Comparison of ENCODE assay signal across 24 cellular contexts in the genomic region with DNA sequence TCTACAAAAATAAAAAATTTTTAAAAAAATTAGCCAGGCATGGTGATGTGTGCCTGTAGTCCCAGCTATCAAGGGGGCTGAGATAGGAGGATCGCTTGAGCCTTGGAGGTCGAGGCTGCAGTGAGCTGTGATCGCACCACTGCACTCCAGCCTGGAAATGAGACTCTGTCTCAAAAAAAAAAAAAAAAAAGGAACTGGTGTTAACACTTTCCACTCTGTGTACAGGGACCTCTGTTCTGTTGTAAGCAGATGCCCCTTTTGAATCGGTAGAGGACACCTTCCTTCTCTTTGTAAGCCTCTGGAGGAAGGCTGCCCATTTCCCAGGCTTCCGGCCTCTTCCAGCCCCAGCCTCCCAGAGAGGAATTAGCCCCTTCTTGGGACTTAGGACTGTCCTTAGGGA. TPM values are rescaled to one million over a fixed set of nuclear protein-coding genes. Genes with fewer than 3 reads are reported as not detected.
DNase-seq lines count a peak whose midpoint lies in the region; ATAC-seq, FAIRE-seq and TF ChIP-seq lines count a peak whose summit lies in the region.
"Had no signal": no experiment of that assay in that cellular context is flagged by ENCODE, and none has a peak within 500 bp of the region (broad histone marks: within the 10 kb centered on the region; RNA-seq: fewer than 3 reads in every experiment).

No MANE protein-coding gene starts in this region.

- peaks cover 8 to 41% (median 22%) of the 10 kb centered on the region in 10 experiments; a peak in 19 of 20 replicates for H3K4me1 ChIP-seq in BLaER1 treated with 17β-estradiol and CSF1 and Interleukin-3, amounts not matched to agents 10 nM and 100 nM
- H3K4me1 ChIP-seq in GM12878 (ENCODE audit: control insufficient read depth, insufficient read depth, low read length) (peaks cover 13% of the 10 kb centered on the region), MM.1S (ENCODE audit: low read length) (no peaks in the 10 kb centered on the region)

- no peak overlapping the region; a peak in 1 of 22 replicates for H3K27ac ChIP-seq in BLaER1 treated with 17β-estradiol and CSF1 and Interleukin-3, amounts not matched to agents 10 nM and 100 nM
- H3K27ac ChIP-seq in GM12878 (ENCODE audit: control insufficient read depth, insufficient read depth), result no peak overlapping the region
- peak overlapping the region; percentile 91 for H3K27ac ChIP-seq in substantia nigra (ENCODE audit: low read depth, low read length, poor library complexity, severe bottlenecking)
- H3K27ac ChIP-seq in MM.1S (ENCODE audit: low read length), result no peak overlapping the region

- H3K27ac Mint-ChIP-seq in glutamatergic neuron (ENCODE audit: unreplicated experiment), result peak overlapping the region; percentile 88
- H3K27ac Mint-ChIP-seq: GM23338, IgD-negative memory B cell had no signal

- H3K36me3 ChIP-seq in BLaER1 treated with 17β-estradiol and CSF1 and Interleukin-3, amounts not matched to agents 10 nM and 100 nM, result no peaks in the 10 kb centered on the region
- H3K36me3 ChIP-seq in GM12878 (ENCODE audit: control insufficient read depth in 2 of 2, insufficient read depth in 2 of 2, low read length in 1 of 2) (no peaks in the 10 kb centered on the region), MM.1S (replicated peaks; ENCODE audit: insufficient read depth, low read length) (no peaks in the 10 kb centered on the region)

- no peaks in the 10 kb centered on the region for H3K9me2 ChIP-seq in MM.1S (replicated peaks; ENCODE audit: insufficient read depth, low read length)

- H2AFZ ChIP-seq in GM12878 (ENCODE audit: control insufficient read depth, low read depth, low read length) (no peak overlapping the region), MM.1S (ENCODE audit: low read length) (no peak overlapping the region)
- H2AFZ ChIP-seq: GM23338 had no signal

- H3K4me3 ChIP-seq in BLaER1 treated with 17β-estradiol and CSF1 and Interleukin-3, amounts not matched to agents 10 nM and 100 nM, result no peak overlapping the region
- H3K4me3 ChIP-seq in GM12878 (no peak overlapping the region), MM.1S (ENCODE audit: low read length) (no peak overlapping the region)
- H3K4me3 ChIP-seq: GM23338 had no signal

- in situ Hi-C loops in GM12878 (cut with MboI), result no loop called here

- peak overlapping the region in 7 of 11 experiments; percentile 4 to 32 (median 13); a peak in 6 of 22 replicates for H3K4me2 ChIP-seq in BLaER1 treated with 17β-estradiol and CSF1 and Interleukin-3, amounts not matched to agents 10 nM and 100 nM
- no peak overlapping the region for H3K4me2 ChIP-seq in GM12878 (ENCODE audit: control insufficient read depth, insufficient read depth)
- no peak overlapping the region for H3K4me2 ChIP-seq in MM.1S (ENCODE audit: low read depth, low read length)
- H3K4me2 ChIP-seq: GM23338 had no signal

- intact Hi-C loops in GM12878 (cut with micrococcal nuclease; ENCODE audit: unreplicated experiment), result no loop called here

- CTCF ChIA-PET in GM12878 (lab: Yijun Ruan, JAX), result interaction anchor here (0.9 to 4.3 kb wide), 2 partner anchors 54 to 64 kb away, joined by 3 to 19 read pairs; no protein-coding TSS in a partner anchor

- no peaks in the 10 kb centered on the region for H3K36me3 Mint-ChIP-seq in glutamatergic neuron (ENCODE audit: unreplicated experiment)
- H3K36me3 Mint-ChIP-seq: CD4-positive, CD25-positive, alpha-beta regulatory T cell; IgD-negative memory B cell had no signal

- no peak for FAIRE-seq in GM12878 (lab: Jason Lieb, UNC)

- ATAC-seq in GM12878, result no peak
- ATAC-seq: GM23338 had no signal

- TF ChIP-seq POLR2A in GM12878 (IDR thresholded peaks at IDR 0.05; ENCODE audit: low read depth, low read length), result no peak

- WGBS in GM12878 (ENCODE audit: insufficient coverage, insufficient replicate concordance, low lambda C conversion rate, missing lambda C conversion rate), result 64% methylated on average over 5 of the region's 5 CpGs

- no peak for TF ChIP-seq RAD21 in GM12878 (IDR thresholded peaks at IDR 0.05; ENCODE audit: insufficient read depth, low read depth, low read length)

- H3K9ac ChIP-seq in BLaER1 treated with 17β-estradiol and CSF1 and Interleukin-3, amounts not matched to agents 10 nM and 100 nM, result no peak overlapping the region
- H3K9ac ChIP-seq in GM12878 (ENCODE audit: control insufficient read depth, insufficient read depth, low read length), result no peak overlapping the region
- no peak overlapping the region for H3K9ac ChIP-seq in MM.1S (ENCODE audit: low read length)

- SMC1A ChIA-PET in GM12878 (lab: Charles Lee; ENCODE audit: uncharacterized antibody, unreplicated experiment), result interaction anchor here (1.2 to 5.9 kb wide), 2 partner anchors 20 to 53 kb away, joined by 3 to 40 read pairs; no protein-coding TSS in a partner anchor

- TF ChIP-seq CTCF in GM12878 (IDR thresholded peaks at IDR 0.05 in 2 of 3, conservative IDR thresholded peaks at IDR 0.05 in 1 of 3; ENCODE audit: control insufficient read depth in 2 of 3, extremely low read depth in 1 of 3, insufficient read depth in 1 of 3, low read depth in 3 of 3, low read length in 3 of 3) (no peak), glutamatergic neuron (IDR thresholded peaks at IDR 0.05; ENCODE audit: partially characterized antibody, unreplicated experiment) (no peak), MM.1S (IDR thresholded peaks at IDR 0.05; ENCODE audit: low read length) (no peak)

- H3K79me2 ChIP-seq in GM12878 (ENCODE audit: control insufficient read depth, insufficient read depth, low read length) (no peaks in the 10 kb centered on the region), MM.1S (ENCODE audit: low read length) (no peaks in the 10 kb centered on the region)

- RAD21 ChIA-PET in GM12878 (lab: Charles Lee; ENCODE audit: unreplicated experiment), result interaction anchor here (4.7 kb wide), 1 partner anchor 53 kb away, joined by 30 read pairs; no protein-coding TSS in a partner anchor

- no peak for TF ChIP-seq EP300 in GM12878 (IDR thresholded peaks at IDR 0.05; ENCODE audit: borderline replicate concordance in 1 of 2, control insufficient read depth in 1 of 2, low read depth in 2 of 2, low read length in 2 of 2)

- H3K9me3 ChIP-seq in BLaER1 treated with 17β-estradiol and CSF1 and Interleukin-3, amounts not matched to agents 10 nM and 100 nM (replicated peaks in 1 of 11), result no peaks in the 10 kb centered on the region
- H3K9me3 ChIP-seq in GM12878 (replicated peaks; ENCODE audit: control insufficient read depth, insufficient read depth, low read length) (no peaks in the 10 kb centered on the region), MM.1S (replicated peaks; ENCODE audit: insufficient read depth, low read length) (no peaks in the 10 kb centered on the region)

- DNase-seq in GM12878 (ENCODE audit: low read depth, low spot score), result no peak
- DNase-seq in glutamatergic neuron, result no peak
- no peak for DNase-seq in substantia nigra (lab: John Stamatoyannopoulos, UW)
- DNase-seq in foreskin melanocyte, result no peak
- no peak for DNase-seq in GM19240 (ENCODE audit: insufficient read length, low spot score)
- no peak for DNase-seq in MM.1S
- no peak for DNase-seq in CD1c-positive myeloid dendritic cell (ENCODE audit: extremely low spot score)
- DNase-seq: AML-193; CD4-positive, CD25-positive, alpha-beta regulatory T cell; DMS79; Karpas-422; NCI-H1694; NCI-H2081 treated with DMSO at 0.1 percent for 48 hours; NCI-H446 treated with DMSO at 0.1 percent for 48 hours; NCI-H526 treated with DMSO at 0.1 percent for 48 hours; OCI-M1; SHP77 had no signal

- POLR2A ChIA-PET in GM12878 (lab: Charles Lee), result interaction anchor here (0.7 to 0.9 kb wide), 2 partner anchors 9 to 11 kb away, joined by 3 read pairs; no protein-coding TSS in a partner anchor

- 0 out of 2 replicates have a peak, but pooled peaks cover 3% of the 10 kb centered on the region for H3F3A ChIP-seq in MM.1S (ENCODE audit: insufficient read depth, low read length)

- no peak overlapping the region for H3K4me3 Mint-ChIP-seq in glutamatergic neuron (ENCODE audit: unreplicated experiment)
- H3K4me3 Mint-ChIP-seq: CD4-positive, CD25-positive, alpha-beta regulatory T cell; GM23338; IgD-negative memory B cell had no signal

- peaks cover 7% of the 10 kb centered on the region for H3K27me3 Mint-ChIP-seq in glutamatergic neuron (ENCODE audit: unreplicated experiment)
- H3K27me3 Mint-ChIP-seq: CD4-positive, CD25-positive, alpha-beta regulatory T cell had no signal

- peaks cover 16% of the 10 kb centered on the region for H3K4me1 Mint-ChIP-seq in glutamatergic neuron (ENCODE audit: low read depth, unreplicated experiment)

- no peaks in the 10 kb centered on the region for H4K20me1 ChIP-seq in BLaER1 treated with 17β-estradiol and CSF1 and Interleukin-3, amounts not matched to agents 10 nM and 100 nM
- H4K20me1 ChIP-seq in GM12878 (ENCODE audit: control insufficient read depth, insufficient read depth) (no peaks in the 10 kb centered on the region), MM.1S (ENCODE audit: insufficient read depth, low read length) (no peaks in the 10 kb centered on the region)

- no TSS peak for BruUV-seq in GM12878 (replicated peaks; lab: Mats Ljungman, UMichigan)

- H3K27me3 ChIP-seq in BLaER1 treated with 17β-estradiol and CSF1 and Interleukin-3, amounts not matched to agents 10 nM and 100 nM, result no peaks in the 10 kb centered on the region
- H3K27me3 ChIP-seq in GM12878 (replicated peaks in 1 of 2; ENCODE audit: control insufficient read depth in 2 of 2, insufficient read depth in 2 of 2, low read length in 1 of 2) (no peaks in the 10 kb centered on the region; a peak in 1 of 4 replicates), MM.1S (replicated peaks; ENCODE audit: insufficient read depth, low read length) (no peaks in the 10 kb centered on the region)

- peaks cover 3% of the 10 kb centered on the region for H3K9me3 Mint-ChIP-seq in glutamatergic neuron (ENCODE audit: unreplicated experiment)
- H3K9me3 Mint-ChIP-seq: CD4-positive, CD25-positive, alpha-beta regulatory T cell; GM23338; IgD-negative memory B cell had no signal

RNA-seq across cellular contexts. Expression of a gene that starts 7.3 kb away (rescaled TPM):
- not detected in 2 replicates for total RNA-seq in GM12878 (2013; cell fraction: nucleolus; rRNA removed)
- not detected in 2 replicates for total RNA-seq in GM12878 (2014; rRNA removed)
- not detected in 2 replicates for total RNA-seq in GM12878 (2014; rRNA removed; fragmentation: Illumina TruSeq; extraction: Trizol)
- not detected in 2 replicates for total RNA-seq in GM12878 (2021)
- not detected for polyA plus RNA-seq in GM12878 (2011; ENCODE audit: low read depth)
- 0.07 TPM in 1 of 2 replicates, not detected in the other for polyA plus RNA-seq in GM12878 (2011; rRNA removed)
- 0.03 and 0.08 TPM in 2 replicates for polyA plus RNA-seq in GM12878 (2011; cell fraction: cytosol; rRNA removed)
- polyA plus RNA-seq in GM12878 (2011; cell fraction: nucleus; rRNA removed), result not detected in 2 replicates
- polyA plus RNA-seq in GM12878 (2012), result not detected in 2 replicates
- not detected in 2 replicates for polyA plus RNA-seq in GM12878 (2014; fragmentation: Illumina TruSeq; extraction: Trizol)
- not detected for polyA plus RNA-seq in GM12878 (2014; fragmentation: Nextera tagmentation; extraction: Ambion mirVana)
- polyA plus RNA-seq in GM12878 (2014; rRNA removed), result not detected in 2 replicates
- polyA plus RNA-seq in GM12878 (2016; fragmentation: Nextera tagmentation; extraction: Ambion mirVana), result not detected
- not detected in 2 replicates for polyA minus RNA-seq in GM12878 (2011; rRNA and poly(A)+ RNA removed)
- not detected in 2 replicates for polyA minus RNA-seq in GM12878 (2011; cell fraction: cytosol; rRNA and poly(A)+ RNA removed)
- polyA minus RNA-seq in GM12878 (2011; cell fraction: nucleus; rRNA and poly(A)+ RNA removed), result not detected in 2 replicates
- total RNA-seq in glutamatergic neuron (ENCODE audit: unreplicated experiment), result not detected
- total RNA-seq: A172; CD4-positive, CD25-positive, alpha-beta regulatory T cell; M059J; RPMI7951 had no signal
- polyA plus RNA-seq: AG04450; CD4-positive, CD25-positive, alpha-beta regulatory T cell; IgD-negative memory B cell had no signal

RNA-seq across cellular contexts. Expression of a gene that starts 8.1 kb away (rescaled TPM):
- 51.4 and 63.5 TPM in 2 replicates for total RNA-seq in GM12878 (2013; cell fraction: nucleolus; rRNA removed)
- total RNA-seq in GM12878 (2014; rRNA removed) (1.7 and 2.0 TPM in 2 replicates), GM12878 (2014; rRNA removed; fragmentation: Illumina TruSeq; extraction: Trizol) (0.58 and 0.64 TPM in 2 replicates), GM12878 (2021) (3.3 and 3.9 TPM in 2 replicates), glutamatergic neuron (ENCODE audit: unreplicated experiment) (11.3 TPM)
- polyA plus RNA-seq in GM12878 (2011; ENCODE audit: low read depth), result 8.0 TPM
- polyA plus RNA-seq in GM12878 (2011; rRNA removed) (1.7 and 3.4 TPM in 2 replicates), GM12878 (2014; fragmentation: Illumina TruSeq; extraction: Trizol) (0.43 and 0.62 TPM in 2 replicates), GM12878 (2014; fragmentation: Nextera tagmentation; extraction: Ambion mirVana) (under 1 TPM; 0.26 to 0.40 TPM), GM12878 (2014; rRNA removed) (2.5 TPM in 2 replicates), GM12878 (2016; fragmentation: Nextera tagmentation; extraction: Ambion mirVana) (1 to 10 TPM; 1.2 to 1.5 TPM)
- polyA plus RNA-seq in GM12878 (2011; cell fraction: cytosol; rRNA removed), result 3.4 and 4.7 TPM in 2 replicates
- polyA plus RNA-seq in GM12878 (2011; cell fraction: nucleus; rRNA removed), result 13.3 and 13.4 TPM in 2 replicates
- polyA plus RNA-seq in GM12878 (2012), result 3.5 and 5.1 TPM in 2 replicates
- 8.3 and 9.2 TPM in 2 replicates for polyA minus RNA-seq in GM12878 (2011; rRNA and poly(A)+ RNA removed)
- 4.4 and 4.5 TPM in 2 replicates for polyA minus RNA-seq in GM12878 (2011; cell fraction: cytosol; rRNA and poly(A)+ RNA removed)
- 2.8 and 8.8 TPM in 2 replicates for polyA minus RNA-seq in GM12878 (2011; cell fraction: nucleus; rRNA and poly(A)+ RNA removed)
- polyA plus RNA-seq: CD4-positive, CD25-positive, alpha-beta regulatory T cell; IgD-negative memory B cell had no signal

RNA-seq across cellular contexts. Expression of a gene that starts 22.9 kb away (rescaled TPM):
- not detected in 2 replicates for total RNA-seq in GM12878 (2013; cell fraction: nucleolus; rRNA removed)
- total RNA-seq in GM12878 (2014; rRNA removed), result not detected in 2 replicates
- total RNA-seq in GM12878 (2014; rRNA removed; fragmentation: Illumina TruSeq; extraction: Trizol), result not detected in 2 replicates
- 0.28 and 1.1 TPM in 2 replicates for total RNA-seq in GM12878 (2021)
- not detected for polyA plus RNA-seq in GM12878 (2011; ENCODE audit: low read depth)
- not detected in 2 replicates for polyA plus RNA-seq in GM12878 (2011; rRNA removed)
- 0.25 TPM in 1 of 2 replicates, not detected in the other for polyA plus RNA-seq in GM12878 (2011; cell fraction: cytosol; rRNA removed)
- 0.06 TPM in 1 of 2 replicates, not detected in the other for polyA plus RNA-seq in GM12878 (2011; cell fraction: nucleus; rRNA removed)
- 0.14 TPM in 2 replicates for polyA plus RNA-seq in GM12878 (2012)
- polyA plus RNA-seq in GM12878 (2014; fragmentation: Illumina TruSeq; extraction: Trizol), result not detected in 2 replicates
- polyA plus RNA-seq in GM12878 (2014; fragmentation: Nextera tagmentation; extraction: Ambion mirVana), result not detected
- polyA plus RNA-seq in GM12878 (2014; rRNA removed), result not detected in 2 replicates
- not detected for polyA plus RNA-seq in GM12878 (2016; fragmentation: Nextera tagmentation; extraction: Ambion mirVana)
- polyA minus RNA-seq in GM12878 (2011; rRNA and poly(A)+ RNA removed), result 0.10 TPM in 1 of 2 replicates, not detected in the other
- not detected in 2 replicates for polyA minus RNA-seq in GM12878 (2011; cell fraction: cytosol; rRNA and poly(A)+ RNA removed)
- not detected in 2 replicates for polyA minus RNA-seq in GM12878 (2011; cell fraction: nucleus; rRNA and poly(A)+ RNA removed)
- total RNA-seq in glutamatergic neuron (ENCODE audit: unreplicated experiment), result not detected
- total RNA-seq: A172; CD4-positive, CD25-positive, alpha-beta regulatory T cell; M059J; RPMI7951 had no signal
- polyA plus RNA-seq: AG04450; CD4-positive, CD25-positive, alpha-beta regulatory T cell; IgD-negative memory B cell had no signal

RNA-seq across cellular contexts. Expression of a gene that starts 44.9 kb away (rescaled TPM):
- not detected in 2 replicates for total RNA-seq in GM12878 (2013; cell fraction: nucleolus; rRNA removed)
- not detected in 2 replicates for total RNA-seq in GM12878 (2014; rRNA removed)
- not detected in 2 replicates for total RNA-seq in GM12878 (2014; rRNA removed; fragmentation: Illumina TruSeq; extraction: Trizol)
- not detected in 2 replicates for total RNA-seq in GM12878 (2021)
- not detected for polyA plus RNA-seq in GM12878 (2011; ENCODE audit: low read depth)
- not detected in 2 replicates for polyA plus RNA-seq in GM12878 (2011; rRNA removed)
- polyA plus RNA-seq in GM12878 (2011; cell fraction: cytosol; rRNA removed), result not detected in 2 replicates
- not detected in 2 replicates for polyA plus RNA-seq in GM12878 (2011; cell fraction: nucleus; rRNA removed)
- polyA plus RNA-seq in GM12878 (2012), result not detected in 2 replicates
- not detected in 2 replicates for polyA plus RNA-seq in GM12878 (2014; fragmentation: Illumina TruSeq; extraction: Trizol)
- not detected for polyA plus RNA-seq in GM12878 (2014; fragmentation: Nextera tagmentation; extraction: Ambion mirVana)
- not detected in 2 replicates for polyA plus RNA-seq in GM12878 (2014; rRNA removed)
- polyA plus RNA-seq in GM12878 (2016; fragmentation: Nextera tagmentation; extraction: Ambion mirVana), result not detected
- not detected in 2 replicates for polyA minus RNA-seq in GM12878 (2011; rRNA and poly(A)+ RNA removed)
- polyA minus RNA-seq in GM12878 (2011; cell fraction: cytosol; rRNA and poly(A)+ RNA removed), result not detected in 2 replicates
- polyA minus RNA-seq in GM12878 (2011; cell fraction: nucleus; rRNA and poly(A)+ RNA removed), result not detected in 2 replicates
- not detected for total RNA-seq in glutamatergic neuron (ENCODE audit: unreplicated experiment)
- total RNA-seq: A172, GM23338, M059J, RPMI7951 had no signal
- polyA plus RNA-seq: AG04450; CD4-positive, CD25-positive, alpha-beta regulatory T cell; GM23338; IgD-negative memory B cell had no signal

Comparison
In these comparisons a context has a peak if more than half of its experiments do, and no peak if none do; other contexts are left out.
1. H3K4me2 ChIP-seq: peak in BLaER1 treated with 17β-estradiol and CSF1 and Interleukin-3, amounts not matched to agents 10 nM and 100 nM (7 of 11); none in GM12878 (single experiment) and MM.1S (single experiment).